Comparison of ENCODE assay signal across 10 cellular contexts in genomic region chr11:67032830-67033555, GRCh38. TPM values are rescaled to one million over a fixed set of nuclear protein-coding genes. Genes with fewer than 3 reads are reported as not detected.
A peak's percentile ranks its signal among the peaks of the same experiment; 100 is the strongest.
DNase-seq lines count a peak whose midpoint lies in the region; ATAC-seq, FAIRE-seq and TF ChIP-seq lines count a peak whose summit lies in the region.
"Had no signal": no experiment of that assay in that cellular context is flagged by ENCODE, and none has a peak within 500 bp of the region (broad histone marks: within the 10 kb centered on the region; RNA-seq: fewer than 3 reads in every experiment).

No MANE protein-coding gene starts in this region.

- H3K27ac ChIP-seq in lung (ENCODE audit: low read depth in 1 of 2, low read length in 1 of 2) = no peak overlapping the region
- H3K27ac ChIP-seq in body of pancreas = no peak overlapping the region
- H3K27ac ChIP-seq: BLaER1 had no signal

- 77% methylated on average over 12 of the region's 12 CpGs for WGBS in lung, 2 donors
- 76 to 79% methylated on average over 8 to 12 of the region's 12 CpGs for WGBS in body of pancreas, 2 donors

- H3K4me3 ChIP-seq in cardiac fibroblast (replicated peaks in 1 of 2; ENCODE audit: low read depth in 2 of 2, low read length in 2 of 2) = no peak overlapping the region
- H3K4me3 ChIP-seq in lung = no peak overlapping the region
- H3K4me3 ChIP-seq in body of pancreas = no peak overlapping the region
- H3K4me3 ChIP-seq: BLaER1 had no signal

- TF ChIP-seq CTCF in cardiac fibroblast (IDR thresholded peaks at IDR 0.05; ENCODE audit: low read depth, low read length) = no peak
- TF ChIP-seq CTCF in lung (IDR thresholded peaks at IDR 0.05; ENCODE audit: control extremely low read depth, extremely low read depth) = no peak
- TF ChIP-seq CTCF in body of pancreas (IDR thresholded peaks at IDR 0.05) = no peak

- TF ChIP-seq POLR2A in body of pancreas (IDR thresholded peaks at IDR 0.05) = no peak

- DNase-seq in A172 (ENCODE audit: low spot score) = peak; percentile 88
- peak; percentile 78 for DNase-seq in HTR-8/SVneo (ENCODE audit: insufficient read length, low spot score)
- DNase-seq in cardiac fibroblast (ENCODE audit: low read depth in 2 of 2) = peak; percentile 88 to 90
- no peak for DNase-seq in lung (ENCODE audit: low spot score)
- DNase-seq in NCI-H1436 treated with DMSO at 0.1 percent for 48 hours (lab: John Stamatoyannopoulos, UW) = no peak
- DNase-seq in body of pancreas = no peak
- DNase-seq in NCI-H187 (lab: John Stamatoyannopoulos, UW) = no peak
- DNase-seq in SKM-1 (lab: John Stamatoyannopoulos, UW; ENCODE audit: unreplicated experiment) = no peak

- H3K4me1 ChIP-seq in lung (ENCODE audit: control insufficient read depth in 2 of 2, insufficient read depth in 2 of 2, low read length in 2 of 2) (no peaks in the 10 kb centered on the region), body of pancreas (no peaks in the 10 kb centered on the region)

- ATAC-seq in lung (ENCODE audit: insufficient read depth, low FRiP score) (peak; percentile 58), body of pancreas (no peak)

- H3K27me3 ChIP-seq in lung (ENCODE audit: control insufficient read depth, insufficient read depth) = no peaks in the 10 kb centered on the region
- no peaks in the 10 kb centered on the region for H3K27me3 ChIP-seq in body of pancreas
- H3K27me3 ChIP-seq: BLaER1 had no signal

- intact Hi-C loops in body of pancreas (cut with DNase I) = no loop called here

- H3K36me3 ChIP-seq in lung (ENCODE audit: control insufficient read depth in 2 of 2, insufficient read depth in 2 of 2, low read length in 2 of 2) (no peaks in the 10 kb centered on the region), body of pancreas (replicated peaks in 1 of 2; ENCODE audit: insufficient read depth in 1 of 2, low read depth in 2 of 2) (no peaks in the 10 kb centered on the region)
- H3K36me3 ChIP-seq: BLaER1 had no signal

- H3K9me3 ChIP-seq in lung (ENCODE audit: control insufficient read depth in 2 of 2, insufficient read depth in 1 of 2, low read length in 1 of 2) (no peaks in the 10 kb centered on the region), body of pancreas (no peaks in the 10 kb centered on the region)
- H3K9me3 ChIP-seq: BLaER1 had no signal

- FAIRE-seq in HTR-8/SVneo (lab: Jason Lieb, UNC) = no peak

RNA-seq across cellular contexts. Expression of gene SYT12, which starts 10.1 kb away (rescaled TPM):
- total RNA-seq in A172 (2014; rRNA removed; shearing (Covaris generic)) = not detected in 2 replicates
- total RNA-seq in lung (under 1 TPM in 1 of 2 donors, not detected in 1; 0.25 TPM), body of pancreas (under 1 TPM in 1 of 2 donors, not detected in 1; 0.78 TPM)
- under 1 TPM; 0.12 to 0.17 TPM for polyA plus RNA-seq in lung

RNA-seq across cellular contexts. Expression of gene RHOD, which starts 23.7 kb away (rescaled TPM):
- total RNA-seq in A172 (2014; rRNA removed; shearing (Covaris generic)) = 14.6 and 22.8 TPM in 2 replicates
- total RNA-seq in lung (10 to 100 TPM in 1 of 2 donors, 1 to 10 TPM in 1; 7.3 to 17.5 TPM), body of pancreas (10 to 100 TPM; 19.1 to 33.5 TPM)
- 10 to 100 TPM; 15.4 to 39.3 TPM for polyA plus RNA-seq in lung
- total RNA-seq: OCI-LY7 had no signal

RNA-seq across cellular contexts. Expression of gene C11orf86, which starts 57.9 kb away (rescaled TPM):
- total RNA-seq in A172 (2014; rRNA removed; shearing (Covaris generic)) = not detected in 2 replicates
- total RNA-seq in lung = not detected
- polyA plus RNA-seq in lung = not detected
- total RNA-seq in body of pancreas = not detected
- total RNA-seq: OCI-LY7 had no signal

Comparison
In these comparisons a context has a peak if more than half of its experiments do, and no peak if none do; other contexts are left out.
1. DNase-seq: peak in A172 (single experiment), HTR-8/SVneo (single experiment) and cardiac fibroblast (2 of 2); none in lung (single experiment), NCI-H1436 treated with DMSO at 0.1 percent for 48 hours (single experiment), body of pancreas (0 of 4), NCI-H187 (0 of 2) and SKM-1 (single experiment).